ENCODE assay signal across 7 cellular contexts in the genomic region with DNA sequence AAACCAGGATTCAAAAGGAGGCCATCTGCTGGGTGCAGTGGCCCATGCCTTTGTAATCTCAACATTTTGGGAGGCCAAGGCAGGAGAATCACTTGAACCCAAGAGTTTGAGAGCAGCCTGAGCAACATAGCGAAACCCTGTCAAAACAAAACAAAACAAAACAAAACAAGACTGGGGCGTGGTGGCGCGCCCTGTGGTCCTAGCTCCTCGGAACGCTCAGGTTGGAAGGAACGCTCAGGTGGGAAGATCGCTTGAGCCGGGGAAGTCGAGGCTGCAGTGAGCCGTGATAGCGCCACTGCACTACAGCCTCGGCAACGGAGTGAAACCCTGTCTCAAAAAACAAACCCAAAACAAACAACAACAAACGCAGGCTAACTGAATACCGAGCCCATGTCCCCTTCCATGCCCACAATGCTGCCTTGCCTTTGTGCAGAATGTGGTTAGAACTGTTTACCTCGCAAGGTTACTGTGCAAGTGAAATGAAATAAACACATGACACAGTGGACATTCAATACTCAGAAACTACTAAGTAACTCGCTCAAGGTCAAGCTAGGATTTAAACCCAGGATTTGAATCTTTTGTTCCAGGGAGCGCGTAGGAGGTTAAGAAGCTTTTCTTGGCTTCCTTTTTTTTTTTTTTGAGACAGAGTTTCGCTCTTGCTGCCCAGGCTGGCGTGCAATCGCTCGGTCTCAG. TPM values are rescaled to one million over a fixed set of nuclear protein-coding genes. Genes with fewer than 3 reads are reported as not detected.
DNase-seq lines count a peak whose midpoint lies in the region; ATAC-seq and TF ChIP-seq lines count a peak whose summit lies in the region.

No MANE protein-coding gene starts in this region.

- peak overlapping the region; percentile 95 for H3K27ac Mint-ChIP-seq in memory B cell

- H3K4me3 ChIP-seq in upper lobe of right lung = peak overlapping the region; percentile 74

- DNase-seq in NCI-H2227 treated with DMSO at 0.1 percent for 48 hours (lab: John Stamatoyannopoulos, UW) = peak; percentile 29
- DNase-seq in memory B cell (ENCODE audit: low spot score in 2 of 2) = no peak
- no peak for DNase-seq in upper lobe of right lung
- no peak for DNase-seq in DMS79 treated with DMSO at 0.1 percent for 48 hours (lab: John Stamatoyannopoulos, UW)

- H3K9me3 ChIP-seq in upper lobe of right lung = no peaks in the 10 kb centered on the region

- peaks cover 9% of the 10 kb centered on the region for H3K36me3 Mint-ChIP-seq in memory B cell

- ATAC-seq in GM18868 (IDR thresholded peaks at IDR 0.05; ENCODE audit: unreplicated experiment) = peak; percentile 3
- no peak for ATAC-seq in memory B cell (ENCODE audit: low read depth)
- ATAC-seq in upper lobe of right lung = peak; percentile 4
- no peak for ATAC-seq in GM21526 (IDR thresholded peaks at IDR 0.05; ENCODE audit: low FRiP score, unreplicated experiment)

- H3K27me3 ChIP-seq in upper lobe of right lung = no peaks in the 10 kb centered on the region

- H3K27ac ChIP-seq in cingulate gyrus (ENCODE audit: low read depth, low read length) (peak overlapping the region; percentile 4), upper lobe of right lung (peak overlapping the region; percentile 87)

- peaks cover 8% of the 10 kb centered on the region for H3K4me1 ChIP-seq in upper lobe of right lung

- no peak for TF ChIP-seq CTCF in upper lobe of right lung (IDR thresholded peaks at IDR 0.05)

- H3K9me3 Mint-ChIP-seq in memory B cell = no peaks in the 10 kb centered on the region

- H3K4me1 Mint-ChIP-seq in memory B cell = peaks cover 20% of the 10 kb centered on the region

- peak overlapping the region; percentile 88 for H3K4me3 Mint-ChIP-seq in memory B cell

- no peaks in the 10 kb centered on the region for H3K27me3 Mint-ChIP-seq in memory B cell

- intact Hi-C loops in upper lobe of right lung (cut with DNase I) = no loop called here

- H3K36me3 ChIP-seq in upper lobe of right lung = peaks cover 25% of the 10 kb centered on the region

RNA-seq across cellular contexts. Expression of a gene that starts 0.8 kb away (rescaled TPM):
- 78.1 TPM for total RNA-seq in upper lobe of right lung

RNA-seq across cellular contexts. Expression of a gene that starts 14.2 kb away (rescaled TPM):
- total RNA-seq in upper lobe of right lung = 37.9 TPM

Comparison
In these comparisons a context has a peak if more than half of its experiments do, and no peak if none do; other contexts are left out.
1. ATAC-seq: peak in GM18868 (single experiment) and upper lobe of right lung (single experiment); none in memory B cell (single experiment) and GM21526 (single experiment).